1 cellular context compared by ENCODE assay signal in the genomic region with DNA sequence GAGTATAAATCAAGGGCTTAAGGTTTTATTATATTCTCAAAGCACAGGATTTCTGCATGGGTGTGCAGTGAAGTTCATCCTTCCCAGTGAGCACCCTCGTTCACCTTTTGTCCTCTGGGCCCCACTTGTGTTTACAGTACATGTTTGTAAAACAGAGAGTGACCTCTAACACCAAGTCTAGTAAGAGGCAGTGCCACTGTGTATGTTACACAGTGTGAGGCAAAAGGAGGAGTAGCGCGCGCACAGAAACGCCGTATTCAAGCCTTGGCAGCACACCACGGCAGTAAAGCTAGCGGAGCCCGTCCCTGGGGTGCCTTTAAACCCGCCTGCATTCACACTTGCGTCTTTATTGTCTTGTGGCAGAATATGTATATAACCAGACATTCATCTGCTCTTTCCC.
TF ChIP-seq lines count a peak whose summit lies in the region.

No MANE protein-coding gene starts in this region.

TF ChIP-seq in HepG2, 621 proteins besides CTCF, POLR2A, EP300 and RAD21 (continued from another document and continues in another):
- TF ChIP-seq PTBP1 (IDR thresholded peaks at IDR 0.05; ENCODE audit: low read depth, low read length, poor library complexity, severe bottlenecking), result no peak
- no peak for TF ChIP-seq ZFP36L1 (CRISPR knock-in tag; IDR thresholded peaks at IDR 0.05)
- TF ChIP-seq HHEX (CRISPR knock-in tag; IDR thresholded peaks at IDR 0.05), result no peak
- TF ChIP-seq ZNF354B (CRISPR knock-in tag; IDR thresholded peaks at IDR 0.05), result no peak
- TF ChIP-seq SNAPC2 (CRISPR knock-in tag; IDR thresholded peaks at IDR 0.05), result no peak
- no peak for TF ChIP-seq BHLHE40 (IDR thresholded peaks at IDR 0.05; ENCODE audit: low read length)
- no peak for TF ChIP-seq THYN1 (CRISPR knock-in tag; IDR thresholded peaks at IDR 0.05; ENCODE audit: borderline replicate concordance, low read depth)
- TF ChIP-seq, protein P1, sequence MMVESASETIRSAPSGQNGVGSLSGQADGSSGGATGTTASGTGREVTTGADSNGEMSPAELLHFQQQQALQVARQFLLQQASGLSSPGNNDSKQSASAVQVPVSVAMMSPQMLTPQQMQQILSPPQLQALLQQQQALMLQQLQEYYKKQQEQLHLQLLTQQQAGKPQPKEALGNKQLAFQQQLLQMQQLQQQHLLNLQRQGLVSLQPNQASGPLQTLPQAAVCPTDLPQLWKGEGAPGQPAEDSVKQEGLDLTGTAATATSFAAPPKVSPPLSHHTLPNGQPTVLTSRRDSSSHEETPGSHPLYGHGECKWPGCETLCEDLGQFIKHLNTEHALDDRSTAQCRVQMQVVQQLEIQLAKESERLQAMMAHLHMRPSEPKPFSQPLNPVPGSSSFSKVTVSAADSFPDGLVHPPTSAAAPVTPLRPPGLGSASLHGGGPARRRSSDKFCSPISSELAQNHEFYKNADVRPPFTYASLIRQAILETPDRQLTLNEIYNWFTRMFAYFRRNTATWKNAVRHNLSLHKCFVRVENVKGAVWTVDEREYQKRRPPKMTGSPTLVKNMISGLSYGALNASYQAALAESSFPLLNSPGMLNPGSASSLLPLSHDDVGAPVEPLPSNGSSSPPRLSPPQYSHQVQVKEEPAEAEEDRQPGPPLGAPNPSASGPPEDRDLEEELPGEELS (CRISPR knock-in tag; IDR thresholded peaks at IDR 0.05), result peak; percentile 84
- TF ChIP-seq ZNF605 (CRISPR knock-in tag; IDR thresholded peaks at IDR 0.05), result no peak
- TF ChIP-seq, protein P2, sequence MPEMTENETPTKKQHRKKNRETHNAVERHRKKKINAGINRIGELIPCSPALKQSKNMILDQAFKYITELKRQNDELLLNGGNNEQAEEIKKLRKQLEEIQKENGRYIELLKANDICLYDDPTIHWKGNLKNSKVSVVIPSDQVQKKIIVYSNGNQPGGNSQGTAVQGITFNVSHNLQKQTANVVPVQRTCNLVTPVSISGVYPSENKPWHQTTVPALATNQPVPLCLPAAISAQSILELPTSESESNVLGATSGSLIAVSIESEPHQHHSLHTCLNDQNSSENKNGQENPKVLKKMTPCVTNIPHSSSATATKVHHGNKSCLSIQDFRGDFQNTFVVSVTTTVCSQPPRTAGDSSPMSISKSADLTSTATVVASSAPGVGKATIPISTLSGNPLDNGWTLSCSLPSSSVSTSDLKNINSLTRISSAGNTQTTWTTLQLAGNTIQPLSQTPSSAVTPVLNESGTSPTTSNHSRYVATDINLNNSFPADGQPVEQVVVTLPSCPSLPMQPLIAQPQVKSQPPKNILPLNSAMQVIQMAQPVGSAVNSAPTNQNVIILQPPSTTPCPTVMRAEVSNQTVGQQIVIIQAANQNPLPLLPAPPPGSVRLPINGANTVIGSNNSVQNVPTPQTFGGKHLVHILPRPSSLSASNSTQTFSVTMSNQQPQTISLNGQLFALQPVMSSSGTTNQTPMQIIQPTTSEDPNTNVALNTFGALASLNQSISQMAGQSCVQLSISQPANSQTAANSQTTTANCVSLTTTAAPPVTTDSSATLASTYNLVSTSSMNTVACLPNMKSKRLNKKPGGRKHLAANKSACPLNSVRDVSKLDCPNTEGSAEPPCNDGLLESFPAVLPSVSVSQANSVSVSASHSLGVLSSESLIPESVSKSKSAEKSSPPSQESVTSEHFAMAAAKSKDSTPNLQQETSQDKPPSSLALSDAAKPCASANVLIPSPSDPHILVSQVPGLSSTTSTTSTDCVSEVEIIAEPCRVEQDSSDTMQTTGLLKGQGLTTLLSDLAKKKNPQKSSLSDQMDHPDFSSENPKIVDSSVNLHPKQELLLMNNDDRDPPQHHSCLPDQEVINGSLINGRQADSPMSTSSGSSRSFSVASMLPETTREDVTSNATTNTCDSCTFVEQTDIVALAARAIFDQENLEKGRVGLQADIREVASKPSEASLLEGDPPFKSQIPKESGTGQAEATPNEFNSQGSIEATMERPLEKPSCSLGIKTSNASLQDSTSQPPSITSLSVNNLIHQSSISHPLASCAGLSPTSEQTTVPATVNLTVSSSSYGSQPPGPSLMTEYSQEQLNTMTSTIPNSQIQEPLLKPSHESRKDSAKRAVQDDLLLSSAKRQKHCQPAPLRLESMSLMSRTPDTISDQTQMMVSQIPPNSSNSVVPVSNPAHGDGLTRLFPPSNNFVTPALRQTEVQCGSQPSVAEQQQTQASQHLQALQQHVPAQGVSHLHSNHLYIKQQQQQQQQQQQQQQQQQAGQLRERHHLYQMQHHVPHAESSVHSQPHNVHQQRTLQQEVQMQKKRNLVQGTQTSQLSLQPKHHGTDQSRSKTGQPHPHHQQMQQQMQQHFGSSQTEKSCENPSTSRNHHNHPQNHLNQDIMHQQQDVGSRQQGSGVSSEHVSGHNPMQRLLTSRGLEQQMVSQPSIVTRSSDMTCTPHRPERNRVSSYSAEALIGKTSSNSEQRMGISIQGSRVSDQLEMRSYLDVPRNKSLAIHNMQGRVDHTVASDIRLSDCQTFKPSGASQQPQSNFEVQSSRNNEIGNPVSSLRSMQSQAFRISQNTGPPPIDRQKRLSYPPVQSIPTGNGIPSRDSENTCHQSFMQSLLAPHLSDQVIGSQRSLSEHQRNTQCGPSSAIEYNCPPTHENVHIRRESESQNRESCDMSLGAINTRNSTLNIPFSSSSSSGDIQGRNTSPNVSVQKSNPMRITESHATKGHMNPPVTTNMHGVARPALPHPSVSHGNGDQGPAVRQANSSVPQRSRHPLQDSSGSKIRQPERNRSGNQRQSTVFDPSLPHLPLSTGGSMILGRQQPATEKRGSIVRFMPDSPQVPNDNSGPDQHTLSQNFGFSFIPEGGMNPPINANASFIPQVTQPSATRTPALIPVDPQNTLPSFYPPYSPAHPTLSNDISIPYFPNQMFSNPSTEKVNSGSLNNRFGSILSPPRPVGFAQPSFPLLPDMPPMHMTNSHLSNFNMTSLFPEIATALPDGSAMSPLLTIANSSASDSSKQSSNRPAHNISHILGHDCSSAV (CRISPR knock-in tag; IDR thresholded peaks at IDR 0.05; ENCODE audit: borderline replicate concordance), result no peak
- no peak for TF ChIP-seq SP1 (IDR thresholded peaks at IDR 0.05)
- TF ChIP-seq SP1 (CRISPR knock-in tag; IDR thresholded peaks at IDR 0.05), result no peak
- TF ChIP-seq ZSCAN31 (CRISPR knock-in tag; IDR thresholded peaks at IDR 0.05; ENCODE audit: low read depth), result no peak
- TF ChIP-seq MED1 (CRISPR knock-in tag; IDR thresholded peaks at IDR 0.05), result no peak
- TF ChIP-seq, protein P3, sequence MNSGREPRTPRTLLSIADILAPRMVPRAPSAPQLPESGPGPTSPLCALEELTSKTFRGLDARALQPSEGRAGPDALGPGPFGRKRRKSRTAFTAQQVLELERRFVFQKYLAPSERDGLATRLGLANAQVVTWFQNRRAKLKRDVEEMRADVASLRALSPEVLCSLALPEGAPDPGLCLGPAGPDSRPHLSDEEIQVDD (CRISPR knock-in tag; IDR thresholded peaks at IDR 0.05; ENCODE audit: borderline replicate concordance), result no peak
- TF ChIP-seq NRL (CRISPR knock-in tag; IDR thresholded peaks at IDR 0.05; ENCODE audit: borderline replicate concordance), result no peak
- TF ChIP-seq, protein P4, sequence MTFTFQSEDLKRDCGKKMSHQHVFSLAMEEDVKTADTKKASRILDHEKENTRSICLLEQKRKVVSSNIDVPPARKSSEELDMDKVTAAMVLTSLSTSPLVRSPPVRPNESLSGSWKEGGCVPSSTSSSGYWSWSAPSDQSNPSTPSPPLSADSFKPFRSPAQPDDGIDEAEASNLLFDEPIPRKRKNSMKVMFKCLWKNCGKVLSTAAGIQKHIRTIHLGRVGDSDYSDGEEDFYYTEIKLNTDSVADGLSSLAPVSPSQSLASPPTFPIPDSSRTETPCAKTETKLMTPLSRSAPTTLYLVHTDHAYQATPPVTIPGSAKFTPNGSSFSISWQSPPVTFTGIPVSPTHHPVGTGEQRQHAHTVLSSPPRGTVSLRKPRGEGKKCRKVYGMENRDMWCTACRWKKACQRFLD (CRISPR knock-in tag; IDR thresholded peaks at IDR 0.05; ENCODE audit: borderline replicate concordance), result no peak
- TF ChIP-seq ATF7-NPFF (CRISPR knock-in tag; IDR thresholded peaks at IDR 0.05; ENCODE audit: low read depth), result no peak
- peak; percentile 38; the same call in 1 of the 2 replicates for TF ChIP-seq TBX2 (CRISPR knock-in tag; IDR thresholded peaks at IDR 0.05; ENCODE audit: borderline replicate concordance)
- TF ChIP-seq PITX1 (CRISPR knock-in tag; IDR thresholded peaks at IDR 0.05), result no peak
- TF ChIP-seq, protein P5, sequence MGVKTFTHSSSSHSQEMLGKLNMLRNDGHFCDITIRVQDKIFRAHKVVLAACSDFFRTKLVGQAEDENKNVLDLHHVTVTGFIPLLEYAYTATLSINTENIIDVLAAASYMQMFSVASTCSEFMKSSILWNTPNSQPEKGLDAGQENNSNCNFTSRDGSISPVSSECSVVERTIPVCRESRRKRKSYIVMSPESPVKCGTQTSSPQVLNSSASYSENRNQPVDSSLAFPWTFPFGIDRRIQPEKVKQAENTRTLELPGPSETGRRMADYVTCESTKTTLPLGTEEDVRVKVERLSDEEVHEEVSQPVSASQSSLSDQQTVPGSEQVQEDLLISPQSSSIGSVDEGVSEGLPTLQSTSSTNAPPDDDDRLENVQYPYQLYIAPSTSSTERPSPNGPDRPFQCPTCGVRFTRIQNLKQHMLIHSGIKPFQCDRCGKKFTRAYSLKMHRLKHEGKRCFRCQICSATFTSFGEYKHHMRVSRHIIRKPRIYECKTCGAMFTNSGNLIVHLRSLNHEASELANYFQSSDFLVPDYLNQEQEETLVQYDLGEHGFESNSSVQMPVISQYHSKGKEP (CRISPR knock-in tag; IDR thresholded peaks at IDR 0.05), result no peak
- no peak for TF ChIP-seq ISX (CRISPR knock-in tag; conservative IDR thresholded peaks at IDR 0.05)
- TF ChIP-seq, protein P6, sequence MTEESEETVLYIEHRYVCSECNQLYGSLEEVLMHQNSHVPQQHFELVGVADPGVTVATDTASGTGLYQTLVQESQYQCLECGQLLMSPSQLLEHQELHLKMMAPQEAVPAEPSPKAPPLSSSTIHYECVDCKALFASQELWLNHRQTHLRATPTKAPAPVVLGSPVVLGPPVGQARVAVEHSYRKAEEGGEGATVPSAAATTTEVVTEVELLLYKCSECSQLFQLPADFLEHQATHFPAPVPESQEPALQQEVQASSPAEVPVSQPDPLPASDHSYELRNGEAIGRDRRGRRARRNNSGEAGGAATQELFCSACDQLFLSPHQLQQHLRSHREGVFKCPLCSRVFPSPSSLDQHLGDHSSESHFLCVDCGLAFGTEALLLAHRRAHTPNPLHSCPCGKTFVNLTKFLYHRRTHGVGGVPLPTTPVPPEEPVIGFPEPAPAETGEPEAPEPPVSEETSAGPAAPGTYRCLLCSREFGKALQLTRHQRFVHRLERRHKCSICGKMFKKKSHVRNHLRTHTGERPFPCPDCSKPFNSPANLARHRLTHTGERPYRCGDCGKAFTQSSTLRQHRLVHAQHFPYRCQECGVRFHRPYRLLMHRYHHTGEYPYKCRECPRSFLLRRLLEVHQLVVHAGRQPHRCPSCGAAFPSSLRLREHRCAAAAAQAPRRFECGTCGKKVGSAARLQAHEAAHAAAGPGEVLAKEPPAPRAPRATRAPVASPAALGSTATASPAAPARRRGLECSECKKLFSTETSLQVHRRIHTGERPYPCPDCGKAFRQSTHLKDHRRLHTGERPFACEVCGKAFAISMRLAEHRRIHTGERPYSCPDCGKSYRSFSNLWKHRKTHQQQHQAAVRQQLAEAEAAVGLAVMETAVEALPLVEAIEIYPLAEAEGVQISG (CRISPR knock-in tag; IDR thresholded peaks at IDR 0.05), result peak; percentile 30; the same call in 1 of the 2 replicates
- TF ChIP-seq GABPB1 (CRISPR knock-in tag; IDR thresholded peaks at IDR 0.05), result no peak
- no peak for TF ChIP-seq ZNF33A (CRISPR knock-in tag; IDR thresholded peaks at IDR 0.05; ENCODE audit: borderline replicate concordance)
- TF ChIP-seq CEBPG (CRISPR knock-in tag; IDR thresholded peaks at IDR 0.05), result no peak
- no peak for TF ChIP-seq ZNF484 (CRISPR knock-in tag; IDR thresholded peaks at IDR 0.05; ENCODE audit: borderline replicate concordance, low read depth)
- TF ChIP-seq, protein P7, sequence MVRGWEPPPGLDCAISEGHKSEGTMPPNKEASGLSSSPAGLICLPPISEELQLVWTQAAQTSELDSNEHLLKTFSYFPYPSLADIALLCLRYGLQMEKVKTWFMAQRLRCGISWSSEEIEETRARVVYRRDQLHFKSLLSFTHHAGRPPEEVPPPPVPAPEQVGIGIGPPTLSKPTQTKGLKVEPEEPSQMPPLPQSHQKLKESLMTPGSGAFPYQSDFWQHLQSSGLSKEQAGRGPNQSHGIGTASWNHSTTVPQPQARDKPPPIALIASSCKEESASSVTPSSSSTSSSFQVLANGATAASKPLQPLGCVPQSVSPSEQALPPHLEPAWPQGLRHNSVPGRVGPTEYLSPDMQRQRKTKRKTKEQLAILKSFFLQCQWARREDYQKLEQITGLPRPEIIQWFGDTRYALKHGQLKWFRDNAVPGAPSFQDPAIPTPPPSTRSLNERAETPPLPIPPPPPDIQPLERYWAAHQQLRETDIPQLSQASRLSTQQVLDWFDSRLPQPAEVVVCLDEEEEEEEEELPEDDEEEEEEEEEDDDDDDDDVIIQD (CRISPR knock-in tag; IDR thresholded peaks at IDR 0.05; ENCODE audit: low read depth), result peak; percentile 26; the same call in 1 of the 2 replicates
- TF ChIP-seq ZNF431 (CRISPR knock-in tag; IDR thresholded peaks at IDR 0.05; ENCODE audit: borderline replicate concordance, low read depth), result no peak
- peak; percentile 88 for TF ChIP-seq NR2F6 (IDR thresholded peaks at IDR 0.05)
- TF ChIP-seq NR2F6 (CRISPR knock-in tag; IDR thresholded peaks at IDR 0.05), result peak; percentile 87
- no peak for TF ChIP-seq AKAP8 (CRISPR knock-in tag; IDR thresholded peaks at IDR 0.05)
- TF ChIP-seq ZNF292 (CRISPR knock-in tag; IDR thresholded peaks at IDR 0.05; ENCODE audit: borderline replicate concordance, low read depth), result peak; percentile 49; the same call in 1 of the 2 replicates
- no peak for TF ChIP-seq NFE2 (CRISPR knock-in tag; IDR thresholded peaks at IDR 0.05)
- no peak for TF ChIP-seq ZNF816 (CRISPR knock-in tag; IDR thresholded peaks at IDR 0.05; ENCODE audit: borderline replicate concordance)
- no peak for TF ChIP-seq ZNF296 (CRISPR knock-in tag; conservative IDR thresholded peaks at IDR 0.05)
- 0 out of 2 replicates have a peak, but pooled peaks have one; percentile 51 for TF ChIP-seq MEF2D (CRISPR knock-in tag; IDR thresholded peaks at IDR 0.05)
- no peak; the same call in 1 of the 2 replicates for TF ChIP-seq NCOA2 (CRISPR knock-in tag; IDR thresholded peaks at IDR 0.05)
- TF ChIP-seq MAFF (IDR thresholded peaks at IDR 0.05; ENCODE audit: low read depth, low read length), result no peak
- no peak for TF ChIP-seq ZNF10 (CRISPR knock-in tag; IDR thresholded peaks at IDR 0.05; ENCODE audit: borderline replicate concordance, low read depth)
- TF ChIP-seq SOX5 (CRISPR knock-in tag; IDR thresholded peaks at IDR 0.05; ENCODE audit: borderline replicate concordance), result peak; percentile 29; the same call in 1 of the 2 replicates
- no peak for TF ChIP-seq ZNF850 (CRISPR knock-in tag; conservative IDR thresholded peaks at IDR 0.05)
- TF ChIP-seq, protein P8, sequence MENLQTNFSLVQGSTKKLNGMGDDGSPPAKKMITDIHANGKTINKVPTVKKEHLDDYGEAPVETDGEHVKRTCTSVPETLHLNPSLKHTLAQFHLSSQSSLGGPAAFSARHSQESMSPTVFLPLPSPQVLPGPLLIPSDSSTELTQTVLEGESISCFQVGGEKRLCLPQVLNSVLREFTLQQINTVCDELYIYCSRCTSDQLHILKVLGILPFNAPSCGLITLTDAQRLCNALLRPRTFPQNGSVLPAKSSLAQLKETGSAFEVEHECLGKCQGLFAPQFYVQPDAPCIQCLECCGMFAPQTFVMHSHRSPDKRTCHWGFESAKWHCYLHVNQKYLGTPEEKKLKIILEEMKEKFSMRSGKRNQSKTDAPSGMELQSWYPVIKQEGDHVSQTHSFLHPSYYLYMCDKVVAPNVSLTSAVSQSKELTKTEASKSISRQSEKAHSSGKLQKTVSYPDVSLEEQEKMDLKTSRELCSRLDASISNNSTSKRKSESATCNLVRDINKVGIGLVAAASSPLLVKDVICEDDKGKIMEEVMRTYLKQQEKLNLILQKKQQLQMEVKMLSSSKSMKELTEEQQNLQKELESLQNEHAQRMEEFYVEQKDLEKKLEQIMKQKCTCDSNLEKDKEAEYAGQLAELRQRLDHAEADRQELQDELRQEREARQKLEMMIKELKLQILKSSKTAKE (CRISPR knock-in tag; IDR thresholded peaks at IDR 0.05; ENCODE audit: borderline replicate concordance), result peak; percentile 16; the same call in 1 of the 2 replicates
